In the genomic region with DNA sequence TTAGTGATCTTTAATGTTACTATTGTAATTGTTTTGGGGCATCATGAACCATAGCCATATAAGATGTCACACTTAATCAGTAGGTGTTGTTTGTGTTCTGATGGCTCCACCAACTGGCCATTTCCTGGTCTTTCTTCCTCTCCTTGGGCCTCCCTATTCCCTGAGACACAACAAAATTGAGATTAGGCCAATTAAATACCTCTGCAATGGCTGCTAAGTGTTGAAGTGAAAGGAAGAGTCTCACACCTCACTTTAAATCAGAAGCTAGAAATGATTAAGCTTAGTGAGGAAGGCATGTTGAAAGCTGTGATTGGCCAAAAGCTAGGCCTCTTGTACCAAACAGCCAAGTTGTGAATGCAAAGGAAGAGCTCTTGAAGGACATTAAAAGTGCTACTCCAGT, we compare ENCODE assay signal across 8 cellular contexts. TPM values are rescaled to one million over a fixed set of nuclear protein-coding genes. Genes with fewer than 3 reads are reported as not detected.
A peak's percentile ranks its signal among the peaks of the same experiment; 100 is the strongest.
DNase-seq lines count a peak whose midpoint lies in the region; ATAC-seq, FAIRE-seq and TF ChIP-seq lines count a peak whose summit lies in the region.

No MANE protein-coding gene starts in this region.

- H3K4me1 ChIP-seq in keratinocyte (ENCODE audit: control insufficient read depth, extremely low read depth, insufficient read depth, low read length) (peaks cover 3% of the 10 kb centered on the region), stomach (peaks cover 0 to 48% (median 16%) of the 10 kb centered on the region in 4 donors)

- no peaks in the 10 kb centered on the region for H4K20me1 ChIP-seq in keratinocyte (ENCODE audit: control insufficient read depth, extremely low read depth, insufficient read depth, low read length)

- ATAC-seq in HG02610 (IDR thresholded peaks at IDR 0.05; ENCODE audit: unreplicated experiment) (peak; percentile 43), HG02938 (IDR thresholded peaks at IDR 0.05; ENCODE audit: unreplicated experiment) (no peak)
- peak; percentile 83 for ATAC-seq in activated CD8-positive, alpha-beta T cell treated with anti-CD3 and anti-CD28 coated beads for 36 hours

- H3K36me3 ChIP-seq in keratinocyte (ENCODE audit: control insufficient read depth in 2 of 2, extremely low read depth in 1 of 2, insufficient read depth in 2 of 2, low read length in 2 of 2) = no peaks in the 10 kb centered on the region
- peaks cover 0 to 3% (median 0%) of the 10 kb centered on the region in 4 donors for H3K36me3 ChIP-seq in stomach

- no peak overlapping the region for H3K4me2 ChIP-seq in keratinocyte (ENCODE audit: control insufficient read depth, extremely low read depth, insufficient read depth, low read depth, low read length)

- H2AFZ ChIP-seq in keratinocyte (ENCODE audit: control insufficient read depth, low read length) = no peak overlapping the region

- POLR2A ChIA-PET in activated CD8-positive, alpha-beta T cell treated with anti-CD3 and anti-CD28 coated beads for 36 hours (lab: Charles Lee) = no interaction called here

- H3K4me1 Mint-ChIP-seq in activated CD8-positive, alpha-beta T cell treated with anti-CD3 and anti-CD28 coated beads for 36 hours (ENCODE audit: low read depth) = peaks cover 26% of the 10 kb centered on the region
- peaks cover 24% of the 10 kb centered on the region for H3K4me1 Mint-ChIP-seq in activated T-helper 1 cell treated with anti-CD3 and anti-CD28 coated beads, Interleukin-12 subunit alpha, Interleukin-12 subunit beta, Interleukin-2, Interleukin-4 antibody, amounts not matched to agents 30 ng/mL and 10 ng/mL and 1 ng/mL, durations not matched to agents 14 hours and 24 hours and 36 hours (ENCODE audit: low read depth)

- H3K27me3 Mint-ChIP-seq in activated CD8-positive, alpha-beta T cell treated with anti-CD3 and anti-CD28 coated beads for 36 hours = no peaks in the 10 kb centered on the region
- no peaks in the 10 kb centered on the region for H3K27me3 Mint-ChIP-seq in activated T-helper 1 cell treated with anti-CD3 and anti-CD28 coated beads, Interleukin-12 subunit alpha, Interleukin-12 subunit beta, Interleukin-2, Interleukin-4 antibody, amounts not matched to agents 30 ng/mL and 10 ng/mL and 1 ng/mL, durations not matched to agents 14 hours and 24 hours and 36 hours (ENCODE audit: insufficient read depth)

- H3K27me3 ChIP-seq in keratinocyte (ENCODE audit: control insufficient read depth, extremely low read depth, insufficient read depth, low read length) = no peaks in the 10 kb centered on the region
- H3K27me3 ChIP-seq in stomach = no peaks in the 10 kb centered on the region

- intact Hi-C loops in activated CD8-positive, alpha-beta T cell treated with anti-CD3 and anti-CD28 coated beads for 36 hours (cut with micrococcal nuclease) = no loop called here
- intact Hi-C loops in activated T-helper 1 cell treated with anti-CD3 and anti-CD28 coated beads, Interleukin-12 subunit alpha, Interleukin-12 subunit beta, Interleukin-2, Interleukin-4 antibody, amounts not matched to agents 30 ng/mL and 10 ng/mL and 1 ng/mL, durations not matched to agents 14 hours and 24 hours and 36 hours (cut with micrococcal nuclease) = loop anchor here (1.0 to 2.0 kb wide), 4 partner anchors 9 to 253 kb away; a partner anchor contains a TSS
- intact Hi-C loops in stomach (cut with DNase I; ENCODE audit: low total_unique reads) = no loop called here

- peak overlapping the region; percentile 60 for H3K27ac Mint-ChIP-seq in activated CD8-positive, alpha-beta T cell treated with anti-CD3 and anti-CD28 coated beads for 36 hours
- H3K27ac Mint-ChIP-seq in activated T-helper 1 cell treated with anti-CD3 and anti-CD28 coated beads, Interleukin-12 subunit alpha, Interleukin-12 subunit beta, Interleukin-2, Interleukin-4 antibody, amounts not matched to agents 30 ng/mL and 10 ng/mL and 1 ng/mL, durations not matched to agents 14 hours and 24 hours and 36 hours = no peak overlapping the region

- DNase-seq in DMS153 (lab: John Stamatoyannopoulos, UW) (peak; percentile 25), keratinocyte (ENCODE audit: low read depth, low spot score) (no peak), stomach (no peak), GM03348 (ENCODE audit: low spot score) (no peak)
- DNase-seq in activated CD8-positive, alpha-beta T cell treated with anti-CD3 and anti-CD28 coated beads for 36 hours = peak; percentile 28
- DNase-seq in activated T-helper 1 cell treated with anti-CD3 and anti-CD28 coated beads, Interleukin-12 subunit alpha, Interleukin-12 subunit beta, Interleukin-2, Interleukin-4 antibody, amounts not matched to agents 30 ng/mL and 10 ng/mL and 1 ng/mL, durations not matched to agents 14 hours and 24 hours and 36 hours (ENCODE audit: low spot score) = no peak

- H3K9me3 ChIP-seq in keratinocyte (ENCODE audit: control insufficient read depth, low read depth, low read length) (no peaks in the 10 kb centered on the region), stomach (no peaks in the 10 kb centered on the region)

- TF ChIP-seq EP300 in stomach (IDR thresholded peaks at IDR 0.05) = no peak

- CTCF ChIA-PET in activated CD8-positive, alpha-beta T cell treated with anti-CD3 and anti-CD28 coated beads for 36 hours (lab: Charles Lee) = interaction anchor here (0.7 to 1.1 kb wide), 4 partner anchors 13 to 253 kb away, joined by 3 to 6 read pairs (median 3); no protein-coding TSS in a partner anchor

- no peaks in the 10 kb centered on the region for H3K9me1 ChIP-seq in keratinocyte (ENCODE audit: control insufficient read depth, extremely low read depth, insufficient read depth, low read length)

- H3K4me3 ChIP-seq in keratinocyte (ENCODE audit: control insufficient read depth in 2 of 3, extremely low read depth in 1 of 3, insufficient read depth in 2 of 3, low read depth in 1 of 3, low read length in 3 of 3) (no peak overlapping the region), stomach (no peak overlapping the region)

- no peak overlapping the region for H3K4me3 Mint-ChIP-seq in activated CD8-positive, alpha-beta T cell treated with anti-CD3 and anti-CD28 coated beads for 36 hours
- no peak overlapping the region for H3K4me3 Mint-ChIP-seq in activated T-helper 1 cell treated with anti-CD3 and anti-CD28 coated beads, Interleukin-12 subunit alpha, Interleukin-12 subunit beta, Interleukin-2, Interleukin-4 antibody, amounts not matched to agents 30 ng/mL and 10 ng/mL and 1 ng/mL, durations not matched to agents 14 hours and 24 hours and 36 hours

- H3K79me2 ChIP-seq in keratinocyte (ENCODE audit: control insufficient read depth, insufficient read depth, low read length) = peaks cover 32% of the 10 kb centered on the region

- peaks cover 22% of the 10 kb centered on the region for H3K36me3 Mint-ChIP-seq in activated CD8-positive, alpha-beta T cell treated with anti-CD3 and anti-CD28 coated beads for 36 hours (ENCODE audit: low read depth)
- H3K36me3 Mint-ChIP-seq in activated T-helper 1 cell treated with anti-CD3 and anti-CD28 coated beads, Interleukin-12 subunit alpha, Interleukin-12 subunit beta, Interleukin-2, Interleukin-4 antibody, amounts not matched to agents 30 ng/mL and 10 ng/mL and 1 ng/mL, durations not matched to agents 14 hours and 24 hours and 36 hours (ENCODE audit: low read depth) = peaks cover 11% of the 10 kb centered on the region

- FAIRE-seq in keratinocyte (lab: Jason Lieb, UNC) = peak; percentile 79

- TF ChIP-seq CTCF in activated CD8-positive, alpha-beta T cell treated with anti-CD3 and anti-CD28 coated beads for 36 hours (IDR thresholded peaks at IDR 0.05) = peak; percentile 6
- peak in 2 of 3 experiments; percentile 22 to 53 for TF ChIP-seq CTCF in keratinocyte (optimal IDR thresholded peaks at IDR 0.05 in 1 of 3, IDR thresholded peaks at IDR 0.05 in 1 of 3, conservative IDR thresholded peaks at IDR 0.05 in 1 of 3; ENCODE audit: extremely low read depth in 1 of 3, insufficient read depth in 2 of 3, low read length in 3 of 3)
- TF ChIP-seq CTCF in stomach (IDR thresholded peaks at IDR 0.05) = peak in 1 of 7 experiments; percentile 7

- dilution Hi-C loops in keratinocyte (cut with MboI; ENCODE audit: extremely low pct_ligation_motif_present, low sequenced_read_pairs) = no loop called here

- peaks cover 4% of the 10 kb centered on the region for H3K9me3 Mint-ChIP-seq in activated CD8-positive, alpha-beta T cell treated with anti-CD3 and anti-CD28 coated beads for 36 hours
- H3K9me3 Mint-ChIP-seq in activated T-helper 1 cell treated with anti-CD3 and anti-CD28 coated beads, Interleukin-12 subunit alpha, Interleukin-12 subunit beta, Interleukin-2, Interleukin-4 antibody, amounts not matched to agents 30 ng/mL and 10 ng/mL and 1 ng/mL, durations not matched to agents 14 hours and 24 hours and 36 hours = no peaks in the 10 kb centered on the region

- H3K9ac ChIP-seq in keratinocyte (ENCODE audit: control insufficient read depth, extremely low read depth, insufficient read depth, low read length) = no peak overlapping the region

- H3K27ac ChIP-seq in keratinocyte (ENCODE audit: control insufficient read depth, insufficient read depth, low read length) = no peak overlapping the region
- H3K27ac ChIP-seq in stomach = no peak overlapping the region

- TF ChIP-seq POLR2A in stomach (IDR thresholded peaks at IDR 0.05) = no peak

RNA-seq across cellular contexts. Expression of a gene that starts 30.7 kb away (rescaled TPM):
- 10 to 100 TPM; 35.2 to 36.5 TPM for total RNA-seq in activated CD8-positive, alpha-beta T cell treated with anti-CD3 and anti-CD28 coated beads for 36 hours
- 12.0 to 26.2 TPM (median 16.8 TPM) in 3 replicates for polyA plus RNA-seq in keratinocyte
- polyA plus RNA-seq in keratinocyte (2011; ENCODE audit: low read depth) = 15.6 TPM
- 15.3 and 30.1 TPM in 2 replicates for polyA plus RNA-seq in keratinocyte (2011; cell fraction: cytosol; rRNA removed)
- polyA plus RNA-seq in keratinocyte (2011; cell fraction: nucleus; rRNA removed) = 14.0 and 15.9 TPM in 2 replicates
- polyA plus RNA-seq in keratinocyte (2012; ENCODE audit: low replicate concordance) = 11.7 and 18.3 TPM in 2 replicates
- 2.5 to 13.9 TPM (median 5.9 TPM) in 3 replicates for polyA minus RNA-seq in keratinocyte
- 16.3 TPM for polyA minus RNA-seq in keratinocyte (2011; cell fraction: cytosol; rRNA and poly(A)+ RNA removed)
- 7.3 and 8.8 TPM in 2 replicates for polyA minus RNA-seq in keratinocyte (2011; cell fraction: nucleus; rRNA and poly(A)+ RNA removed)
- 46.4 and 53.7 TPM in 2 replicates for total RNA-seq in activated T-helper 1 cell treated with anti-CD3 and anti-CD28 coated beads, Interleukin-12 subunit alpha, Interleukin-12 subunit beta, Interleukin-2, Interleukin-4 antibody, amounts not matched to agents 30 ng/mL and 10 ng/mL and 1 ng/mL, durations not matched to agents 14 hours and 24 hours and 36 hours
- total RNA-seq in stomach = 10 to 100 TPM; 38.4 to 69.6 (median 57.2) TPM
- 10 to 100 TPM; 40.4 to 72.6 (median 40.5) TPM for polyA plus RNA-seq in stomach

Comparison
In these comparisons a context has a peak if more than half of its experiments do, and no peak if none do; other contexts are left out.
1. DNase-seq: peak in DMS153 (single experiment) and activated CD8-positive, alpha-beta T cell treated with anti-CD3 and anti-CD28 coated beads for 36 hours (single experiment); none in keratinocyte (single experiment), activated T-helper 1 cell treated with anti-CD3 and anti-CD28 coated beads, Interleukin-12 subunit alpha, Interleukin-12 subunit beta, Interleukin-2, Interleukin-4 antibody, amounts not matched to agents 30 ng/mL and 10 ng/mL and 1 ng/mL, durations not matched to agents 14 hours and 24 hours and 36 hours (single experiment), stomach (single experiment) and GM03348 (single experiment).